Comparison of ENCODE assay signal across 9 cellular contexts in the genomic region with DNA sequence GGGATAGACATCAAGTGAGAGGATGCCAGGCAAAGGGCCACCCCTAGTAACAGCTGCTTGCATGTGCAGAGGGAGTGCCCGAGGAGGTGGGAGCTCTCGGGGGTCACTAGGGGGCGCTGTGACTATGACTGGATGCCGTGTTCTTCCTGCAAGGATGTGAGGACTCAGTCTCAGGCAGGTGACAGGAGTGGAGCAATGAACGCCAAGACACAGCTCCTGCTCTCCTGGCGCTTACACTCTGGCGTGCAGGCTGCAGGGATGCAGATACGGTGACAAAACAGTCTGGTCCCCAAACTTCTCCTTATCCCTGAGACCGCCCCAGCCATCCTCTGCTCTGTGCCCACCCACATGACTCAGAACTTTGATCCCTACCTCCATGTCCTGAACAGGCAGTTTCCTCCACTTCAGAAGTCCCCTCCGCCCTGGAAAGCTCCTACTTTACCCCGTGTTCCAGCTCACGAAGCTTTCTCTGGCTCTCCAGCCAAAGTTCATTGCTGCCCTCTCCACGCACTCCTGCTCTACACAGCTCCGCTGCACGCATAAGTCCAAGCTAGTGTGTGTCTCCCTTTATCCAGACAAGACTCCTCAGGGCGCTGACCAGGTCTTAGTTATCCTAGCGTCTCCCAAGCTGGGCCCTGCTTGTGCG. TPM values are rescaled to one million over a fixed set of nuclear protein-coding genes. Genes with fewer than 3 reads are reported as not detected.
DNase-seq lines count a peak whose midpoint lies in the region; ATAC-seq and TF ChIP-seq lines count a peak whose summit lies in the region.
"Had no signal": no experiment of that assay in that cellular context is flagged by ENCODE, and none has a peak within 500 bp of the region (broad histone marks: within the 10 kb centered on the region; RNA-seq: fewer than 3 reads in every experiment).

No MANE protein-coding gene starts in this region.

- H3K9me3 ChIP-seq in CD8-positive, alpha-beta memory T cell (ENCODE audit: low read length), result no peaks in the 10 kb centered on the region
- H3K9me3 ChIP-seq in left lung, result no peaks in the 10 kb centered on the region

- H3K4me1 Mint-ChIP-seq in CD8-positive, alpha-beta memory T cell, result peaks cover 6 to 15% (median 8%) of the 10 kb centered on the region in 3 donors
- peaks cover 14% of the 10 kb centered on the region for H3K4me1 Mint-ChIP-seq in central memory CD8-positive, alpha-beta T cell

- peak; percentile 71 to 84 (median 74) for DNase-seq in CD8-positive, alpha-beta memory T cell
- DNase-seq in GOT3 (lab: John Stamatoyannopoulos, UW) (peak; percentile 18), NCI-H226 (peak; percentile 32), left lung (peak; percentile 77 to 90)
- peak; percentile 84 for DNase-seq in activated CD4-positive, CD25-positive, alpha-beta regulatory T cell treated with anti-CD3 and anti-CD28 coated beads, Interleukin-2, amount 50 U/mL, for 72 hours
- peak; percentile 68 to 83 for DNase-seq in central memory CD8-positive, alpha-beta T cell (ENCODE audit: low spot score in 2 of 2)
- peak; percentile 73 to 81 for DNase-seq in stimulated activated CD4-positive, alpha-beta T cell treated with anti-CD3 and anti-CD28 coated beads, Interleukin-4, amount 100 ng/mL, for 4 hours

- peaks cover 4 to 11% of the 10 kb centered on the region in 2 donors for H3K27me3 Mint-ChIP-seq in CD8-positive, alpha-beta memory T cell
- H3K27me3 Mint-ChIP-seq in central memory CD8-positive, alpha-beta T cell, result peaks cover 17% of the 10 kb centered on the region
- H3K27me3 Mint-ChIP-seq: IgD-negative memory B cell had no signal

- H3K36me3 ChIP-seq in CD8-positive, alpha-beta memory T cell (ENCODE audit: insufficient read depth, low read length), result no peaks in the 10 kb centered on the region
- peaks cover 0 to 17% of the 10 kb centered on the region in 2 donors for H3K36me3 ChIP-seq in left lung

- no peak overlapping the region for H3K4me3 ChIP-seq in CD8-positive, alpha-beta memory T cell (ENCODE audit: low read length)
- no peak overlapping the region for H3K4me3 ChIP-seq in left lung

- POLR2A ChIA-PET in CD8-positive, alpha-beta memory T cell (lab: Charles Lee), result interaction anchor here (2.6 kb wide), 1 partner anchor 35 kb away, joined by 20 read pairs; the partner anchor contains the start of gene VPS18

- CTCF ChIA-PET in CD8-positive, alpha-beta memory T cell (lab: Charles Lee), result interaction anchor here (0.6 to 8.4 kb wide), 17 partner anchors 12 to 327 kb away, joined by 3 to 178 read pairs (median 4); partner anchors contain the start of genes SPINT1 and VPS18

- no peaks in the 10 kb centered on the region for H3K4me1 ChIP-seq in CD8-positive, alpha-beta memory T cell (ENCODE audit: insufficient read depth, low read length)
- peaks cover 11 to 26% of the 10 kb centered on the region in 2 donors for H3K4me1 ChIP-seq in left lung

- no peak overlapping the region for H3K4me3 Mint-ChIP-seq in CD8-positive, alpha-beta memory T cell
- H3K4me3 Mint-ChIP-seq in central memory CD8-positive, alpha-beta T cell, result no peak overlapping the region

- TF ChIP-seq CTCF in left lung (IDR thresholded peaks at IDR 0.05), result peak; percentile 63 to 86

- peaks cover 0 to 1% (median 0%) of the 10 kb centered on the region in 3 donors for H3K36me3 Mint-ChIP-seq in CD8-positive, alpha-beta memory T cell
- peaks cover 3% of the 10 kb centered on the region for H3K36me3 Mint-ChIP-seq in central memory CD8-positive, alpha-beta T cell (ENCODE audit: insufficient read depth)
- H3K36me3 Mint-ChIP-seq: IgD-negative memory B cell had no signal

- peak overlapping the region in 1 of 8 donors; percentile 22 for H3K27ac Mint-ChIP-seq in CD8-positive, alpha-beta memory T cell
- no peak overlapping the region for H3K27ac Mint-ChIP-seq in central memory CD8-positive, alpha-beta T cell (ENCODE audit: low read depth)

- no peaks in the 10 kb centered on the region for H3K27me3 ChIP-seq in CD8-positive, alpha-beta memory T cell (ENCODE audit: insufficient read depth, low read length, poor library complexity, severe bottlenecking)
- no peaks in the 10 kb centered on the region for H3K27me3 ChIP-seq in left lung

- no peaks in the 10 kb centered on the region for H3K9me3 Mint-ChIP-seq in CD8-positive, alpha-beta memory T cell
- H3K9me3 Mint-ChIP-seq in central memory CD8-positive, alpha-beta T cell, result no peaks in the 10 kb centered on the region
- H3K9me3 Mint-ChIP-seq: IgD-negative memory B cell had no signal

- H3K27ac ChIP-seq in CD8-positive, alpha-beta memory T cell (ENCODE audit: low read depth, low read length), result no peak overlapping the region
- no peak overlapping the region for H3K27ac ChIP-seq in left lung

- ATAC-seq in central memory CD8-positive, alpha-beta T cell (replicated peaks; ENCODE audit: extremely low read depth, poor library complexity, severe bottlenecking), result peak; percentile 86
- ATAC-seq in left lung, result peak; percentile 71
- no peak for ATAC-seq in HG03521 (IDR thresholded peaks at IDR 0.05; ENCODE audit: unreplicated experiment)

- intact Hi-C loops in left lung (cut with DNase I), result no loop called here

RNA-seq across cellular contexts. Expression of gene RHOV, which starts 14.7 kb away (rescaled TPM):
- total RNA-seq in CD8-positive, alpha-beta memory T cell, result under 1 TPM; 0.24 to 0.40 TPM
- polyA plus RNA-seq in CD8-positive, alpha-beta memory T cell, result not detected
- 1 to 10 TPM in 1 of 2 donors, under 1 TPM in 1; 0.55 to 1.5 TPM for total RNA-seq in left lung
- polyA plus RNA-seq: IgD-negative memory B cell had no signal

RNA-seq across cellular contexts. Expression of gene SPINT1, which starts 15.5 kb away (rescaled TPM):
- 1 to 10 TPM; 6.7 to 7.6 TPM for total RNA-seq in CD8-positive, alpha-beta memory T cell
- polyA plus RNA-seq in CD8-positive, alpha-beta memory T cell, result 3.1 TPM
- total RNA-seq in left lung, result 100 to 1,000 TPM; 102 to 160 TPM

RNA-seq across cellular contexts. Expression of gene PPP1R14D, which starts 30.8 kb away (rescaled TPM):
- total RNA-seq in CD8-positive, alpha-beta memory T cell, result not detected
- not detected for polyA plus RNA-seq in CD8-positive, alpha-beta memory T cell
- under 1 TPM in 1 of 2 donors, not detected in 1; 0.47 TPM for total RNA-seq in left lung

RNA-seq across cellular contexts. Expression of gene VPS18, which starts 34.9 kb away (rescaled TPM):
- total RNA-seq in CD8-positive, alpha-beta memory T cell, result 10 to 100 TPM; 17.2 to 17.8 TPM
- 23.0 TPM for polyA plus RNA-seq in CD8-positive, alpha-beta memory T cell
- 10 to 100 TPM; 26.3 to 29.0 TPM for total RNA-seq in left lung

RNA-seq across cellular contexts. Expression of gene DNAJC17, which starts 52.1 kb away (rescaled TPM):
- 10 to 100 TPM; 46.5 to 47.0 TPM for total RNA-seq in CD8-positive, alpha-beta memory T cell
- polyA plus RNA-seq in CD8-positive, alpha-beta memory T cell, result 35.3 TPM
- 10 to 100 TPM; 24.3 to 32.6 TPM for total RNA-seq in left lung

Comparison
In these comparisons a context has a peak if more than half of its experiments do, and no peak if none do; other contexts are left out.
1. DNase-seq: peak in every context shown above with its lines; median percentile 84 in activated CD4-positive, CD25-positive, alpha-beta regulatory T cell treated with anti-CD3 and anti-CD28 coated beads, Interleukin-2, amount 50 U/mL, for 72 hours; 84 in left lung; 77 in stimulated activated CD4-positive, alpha-beta T cell treated with anti-CD3 and anti-CD28 coated beads, Interleukin-4, amount 100 ng/mL, for 4 hours; 76 in central memory CD8-positive, alpha-beta T cell; 74 in CD8-positive, alpha-beta memory T cell; 32 in NCI-H226; 18 in GOT3.
2. RNA of gene SPINT1, which starts 15.5 kb away (total RNA-seq): 102 to 160 TPM in left lung; 6.7 to 7.6 TPM in CD8-positive, alpha-beta memory T cell; every median in the first group is over 10 times any median in the second.